In the genomic region with DNA sequence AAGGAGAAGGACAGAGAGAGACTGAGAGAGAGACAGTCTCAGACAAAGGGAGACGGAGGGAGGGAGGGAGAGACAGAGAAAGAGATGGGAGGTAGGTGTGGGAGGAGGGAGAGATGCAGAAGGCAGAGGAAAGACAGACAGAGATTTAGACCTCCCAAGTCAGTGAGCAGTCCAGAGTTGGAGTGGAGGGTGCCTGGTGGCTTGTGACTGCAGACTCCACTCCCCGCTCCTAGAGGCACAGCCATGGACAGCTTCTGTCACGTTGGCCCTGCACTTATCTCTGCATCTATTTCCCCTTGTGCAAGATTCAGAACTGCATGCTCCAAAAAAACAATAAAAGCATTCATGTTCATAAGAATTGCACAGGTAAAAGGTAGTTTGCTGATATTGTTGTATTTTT, we compare ENCODE assay signal across 15 cellular contexts. TPM values are rescaled to one million over a fixed set of nuclear protein-coding genes. Genes with fewer than 3 reads are reported as not detected.
A peak's percentile ranks its signal among the peaks of the same experiment; 100 is the strongest.
DNase-seq lines count a peak whose midpoint lies in the region; ATAC-seq, FAIRE-seq and TF ChIP-seq lines count a peak whose summit lies in the region.
"Had no signal": no experiment of that assay in that cellular context is flagged by ENCODE, and none has a peak within 500 bp of the region (broad histone marks: within the 10 kb centered on the region; RNA-seq: fewer than 3 reads in every experiment).

No MANE protein-coding gene starts in this region.

- intact Hi-C loops in activated CD8-positive, alpha-beta T cell treated with anti-CD3 and anti-CD28 coated beads for 36 hours (cut with micrococcal nuclease) = no loop called here

- H3K27ac Mint-ChIP-seq in activated CD8-positive, alpha-beta T cell treated with anti-CD3 and anti-CD28 coated beads for 36 hours = peak overlapping the region; percentile 97
- H3K27ac Mint-ChIP-seq in memory B cell = peak overlapping the region; percentile 96

- ATAC-seq in activated CD8-positive, alpha-beta T cell treated with anti-CD3 and anti-CD28 coated beads for 36 hours = no peak
- ATAC-seq in memory B cell (ENCODE audit: low read depth) (no peak), GM18520 (IDR thresholded peaks at IDR 0.05; ENCODE audit: unreplicated experiment) (no peak), HG03565 (IDR thresholded peaks at IDR 0.05; ENCODE audit: unreplicated experiment) (no peak)
- ATAC-seq: left lobe of liver had no signal

- H3K36me3 Mint-ChIP-seq in activated CD8-positive, alpha-beta T cell treated with anti-CD3 and anti-CD28 coated beads for 36 hours (ENCODE audit: low read depth) = peaks cover 94% of the 10 kb centered on the region
- H3K36me3 Mint-ChIP-seq in memory B cell = peaks cover 13% of the 10 kb centered on the region

- peak; percentile 61 for FAIRE-seq in urothelium cell line (lab: Jason Lieb, UNC)

- H3K4me1 Mint-ChIP-seq in activated CD8-positive, alpha-beta T cell treated with anti-CD3 and anti-CD28 coated beads for 36 hours (ENCODE audit: low read depth) = peaks cover 69% of the 10 kb centered on the region
- peaks cover 65% of the 10 kb centered on the region for H3K4me1 Mint-ChIP-seq in memory B cell

- H3K4me3 Mint-ChIP-seq in activated CD8-positive, alpha-beta T cell treated with anti-CD3 and anti-CD28 coated beads for 36 hours = peak overlapping the region; percentile 94
- H3K4me3 Mint-ChIP-seq in memory B cell = peak overlapping the region; percentile 85

- no peaks in the 10 kb centered on the region for H3K27me3 Mint-ChIP-seq in activated CD8-positive, alpha-beta T cell treated with anti-CD3 and anti-CD28 coated beads for 36 hours
- H3K27me3 Mint-ChIP-seq in memory B cell = no peaks in the 10 kb centered on the region

- POLR2A ChIA-PET in activated CD8-positive, alpha-beta T cell treated with anti-CD3 and anti-CD28 coated beads for 36 hours (lab: Charles Lee) = interaction anchor here (0.7 to 30.3 kb wide), 13 partner anchors 8 to 162 kb away, joined by 3 to 1646 read pairs (median 4); partner anchors contain the start of gene IKZF1

- TF ChIP-seq CTCF in activated CD8-positive, alpha-beta T cell treated with anti-CD3 and anti-CD28 coated beads for 36 hours (IDR thresholded peaks at IDR 0.05) = no peak

- peak; percentile 74 for DNase-seq in activated effector memory CD4-positive, alpha-beta T cell treated with anti-CD3 and anti-CD28 coated beads, Interleukin-2, amount 50 U/mL, for 16 hours
- no peak for DNase-seq in activated effector memory CD4-positive, alpha-beta T cell treated with Interleukin-2 at 50 U/mL for 16 hours
- no peak for DNase-seq in activated CD8-positive, alpha-beta T cell treated with anti-CD3 and anti-CD28 coated beads for 36 hours
- DNase-seq in memory B cell (ENCODE audit: low spot score in 2 of 2) (no peak), urothelium cell line (ENCODE audit: low spot score) (no peak)
- DNase-seq in stimulated activated naive CD4-positive, alpha-beta T cell treated with Interleukin-2 at 50 U/mL for 16 hours (lab: John Stamatoyannopoulos, UW) = no peak
- DNase-seq: dermis blood vessel endothelial cell; foreskin melanocyte; KG1; NCI-H2227 treated with DMSO at 0.1 percent for 48 hours; stimulated activated CD4-positive, alpha-beta T cell treated with anti-CD3 and anti-CD28 coated beads, Interleukin-2, amount 100 ng/mL, for 48 hours; substantia nigra had no signal

- H3K9me3 Mint-ChIP-seq in activated CD8-positive, alpha-beta T cell treated with anti-CD3 and anti-CD28 coated beads for 36 hours = peaks cover 2% of the 10 kb centered on the region
- no peaks in the 10 kb centered on the region for H3K9me3 Mint-ChIP-seq in memory B cell

- CTCF ChIA-PET in activated CD8-positive, alpha-beta T cell treated with anti-CD3 and anti-CD28 coated beads for 36 hours (lab: Charles Lee) = interaction anchor here (0.7 to 12.9 kb wide), 16 partner anchors 8 to 162 kb away, joined by 3 to 209 read pairs (median 7); partner anchors contain the start of gene IKZF1

RNA-seq across cellular contexts. Expression of gene IKZF1, which starts 10.7 kb away (rescaled TPM):
- total RNA-seq in activated CD8-positive, alpha-beta T cell treated with anti-CD3 and anti-CD28 coated beads for 36 hours = 100 to 1,000 TPM; 277 to 295 TPM
